ENCODE assay signal across 1 cellular context in the genomic region with DNA sequence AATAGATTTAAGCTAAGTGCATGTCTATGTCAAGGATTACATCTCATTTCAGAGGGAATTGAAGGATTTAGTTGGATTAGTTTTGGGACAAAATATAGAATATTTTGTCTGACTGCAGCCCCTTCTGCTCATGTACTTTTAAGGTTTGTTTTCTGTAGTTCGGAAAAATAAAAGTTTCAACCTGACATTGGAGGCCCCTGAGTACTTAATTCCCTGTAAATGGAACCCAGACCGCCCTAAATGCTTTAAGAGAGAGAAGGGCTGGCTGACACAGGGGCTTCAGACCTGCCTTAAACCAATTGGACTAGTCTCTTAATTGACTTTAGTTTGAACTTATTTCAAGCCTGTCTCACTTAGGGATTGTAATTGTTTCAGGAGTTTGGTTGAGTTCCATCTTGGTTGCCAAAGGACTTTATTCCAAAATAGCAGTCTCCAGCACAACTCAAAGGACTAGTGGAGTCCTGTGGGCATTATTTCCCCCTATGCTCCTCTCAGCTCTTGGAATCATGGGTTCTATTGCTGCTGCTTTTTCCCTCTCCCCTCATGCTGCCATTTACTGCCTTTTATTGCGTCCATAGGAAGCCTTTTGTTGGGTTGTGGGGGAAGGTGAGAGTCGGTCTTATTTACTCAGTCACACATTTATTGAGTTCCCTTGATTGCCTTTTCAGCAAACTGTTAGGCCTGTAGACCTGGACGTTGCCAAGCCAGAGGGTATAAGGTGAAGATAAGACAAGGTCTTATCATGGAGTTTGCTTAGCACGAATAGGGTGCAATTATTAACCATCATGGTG.
TF ChIP-seq lines count a peak whose summit lies in the region.

No MANE protein-coding gene starts in this region.

TF ChIP-seq in HEK293, 187 proteins besides CTCF, POLR2A, EP300 and RAD21 (continued from another document):
- TF ChIP-seq, protein P1, sequence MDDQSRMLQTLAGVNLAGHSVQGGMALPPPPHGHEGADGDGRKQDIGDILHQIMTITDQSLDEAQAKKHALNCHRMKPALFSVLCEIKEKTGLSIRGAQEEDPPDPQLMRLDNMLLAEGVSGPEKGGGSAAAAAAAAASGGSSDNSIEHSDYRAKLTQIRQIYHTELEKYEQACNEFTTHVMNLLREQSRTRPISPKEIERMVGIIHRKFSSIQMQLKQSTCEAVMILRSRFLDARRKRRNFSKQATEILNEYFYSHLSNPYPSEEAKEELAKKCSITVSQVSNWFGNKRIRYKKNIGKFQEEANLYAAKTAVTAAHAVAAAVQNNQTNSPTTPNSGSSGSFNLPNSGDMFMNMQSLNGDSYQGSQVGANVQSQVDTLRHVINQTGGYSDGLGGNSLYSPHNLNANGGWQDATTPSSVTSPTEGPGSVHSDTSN (CRISPR knock-in tag; IDR thresholded peaks at IDR 0.05), result no peak
- no peak for TF ChIP-seq ZFHX2 (tag by site-specific recombination; conservative IDR thresholded peaks at IDR 0.05)
- TF ChIP-seq, protein P2, sequence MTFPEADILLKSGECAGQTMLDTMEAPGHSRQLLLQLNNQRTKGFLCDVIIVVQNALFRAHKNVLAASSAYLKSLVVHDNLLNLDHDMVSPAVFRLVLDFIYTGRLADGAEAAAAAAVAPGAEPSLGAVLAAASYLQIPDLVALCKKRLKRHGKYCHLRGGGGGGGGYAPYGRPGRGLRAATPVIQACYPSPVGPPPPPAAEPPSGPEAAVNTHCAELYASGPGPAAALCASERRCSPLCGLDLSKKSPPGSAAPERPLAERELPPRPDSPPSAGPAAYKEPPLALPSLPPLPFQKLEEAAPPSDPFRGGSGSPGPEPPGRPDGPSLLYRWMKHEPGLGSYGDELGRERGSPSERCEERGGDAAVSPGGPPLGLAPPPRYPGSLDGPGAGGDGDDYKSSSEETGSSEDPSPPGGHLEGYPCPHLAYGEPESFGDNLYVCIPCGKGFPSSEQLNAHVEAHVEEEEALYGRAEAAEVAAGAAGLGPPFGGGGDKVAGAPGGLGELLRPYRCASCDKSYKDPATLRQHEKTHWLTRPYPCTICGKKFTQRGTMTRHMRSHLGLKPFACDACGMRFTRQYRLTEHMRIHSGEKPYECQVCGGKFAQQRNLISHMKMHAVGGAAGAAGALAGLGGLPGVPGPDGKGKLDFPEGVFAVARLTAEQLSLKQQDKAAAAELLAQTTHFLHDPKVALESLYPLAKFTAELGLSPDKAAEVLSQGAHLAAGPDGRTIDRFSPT (tag by site-specific recombination; IDR thresholded peaks at IDR 0.05), result no peak
- TF ChIP-seq ZNF600 (tag by site-specific recombination; IDR thresholded peaks at IDR 0.05), result peak; percentile 25; the same call in 1 of the 2 replicates
- TF ChIP-seq, protein P3, sequence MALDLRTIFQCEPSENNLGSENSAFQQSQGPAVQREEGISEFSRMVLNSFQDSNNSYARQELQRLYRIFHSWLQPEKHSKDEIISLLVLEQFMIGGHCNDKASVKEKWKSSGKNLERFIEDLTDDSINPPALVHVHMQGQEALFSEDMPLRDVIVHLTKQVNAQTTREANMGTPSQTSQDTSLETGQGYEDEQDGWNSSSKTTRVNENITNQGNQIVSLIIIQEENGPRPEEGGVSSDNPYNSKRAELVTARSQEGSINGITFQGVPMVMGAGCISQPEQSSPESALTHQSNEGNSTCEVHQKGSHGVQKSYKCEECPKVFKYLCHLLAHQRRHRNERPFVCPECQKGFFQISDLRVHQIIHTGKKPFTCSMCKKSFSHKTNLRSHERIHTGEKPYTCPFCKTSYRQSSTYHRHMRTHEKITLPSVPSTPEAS (tag by site-specific recombination; IDR thresholded peaks at IDR 0.05), result no peak
- no peak for TF ChIP-seq GFI1B (tag by site-specific recombination; IDR thresholded peaks at IDR 0.05)
- TF ChIP-seq ZNF146 (tag by site-specific recombination; IDR thresholded peaks at IDR 0.05), result no peak
- TF ChIP-seq ZNF423 (tag by site-specific recombination; IDR thresholded peaks at IDR 0.05), result no peak
- TF ChIP-seq HOXD13 (CRISPR knock-in tag; IDR thresholded peaks at IDR 0.05; ENCODE audit: borderline replicate concordance), result no peak
- TF ChIP-seq BCL6B (tag by site-specific recombination; IDR thresholded peaks at IDR 0.05), result no peak
- no peak for TF ChIP-seq ZNF223 (tag by site-specific recombination; IDR thresholded peaks at IDR 0.05)
- TF ChIP-seq ZNF654 (tag by site-specific recombination; IDR thresholded peaks at IDR 0.05; ENCODE audit: low read depth), result no peak
- TF ChIP-seq EGR2 (tag by site-specific recombination; IDR thresholded peaks at IDR 0.05; ENCODE audit: low read depth), result no peak
- TF ChIP-seq ZNF350 (tag by site-specific recombination; IDR thresholded peaks at IDR 0.05), result no peak
- TF ChIP-seq ZNF2 (tag by site-specific recombination; IDR thresholded peaks at IDR 0.05), result no peak
- no peak for TF ChIP-seq ZNF211 (tag by site-specific recombination; IDR thresholded peaks at IDR 0.05; ENCODE audit: low read depth)
- no peak for TF ChIP-seq ZNF416 (tag by site-specific recombination; IDR thresholded peaks at IDR 0.05)
- 0 out of 2 replicates have a peak, but pooled peaks have one; percentile 43 for TF ChIP-seq ZNF660 (tag by site-specific recombination; IDR thresholded peaks at IDR 0.05)
- TF ChIP-seq YY1 (tag by site-specific recombination; IDR thresholded peaks at IDR 0.05), result no peak
- TF ChIP-seq FEZF1 (tag by site-specific recombination; IDR thresholded peaks at IDR 0.05), result peak; percentile 99
- no peak for TF ChIP-seq GLIS2 (tag by site-specific recombination; IDR thresholded peaks at IDR 0.05)
- TF ChIP-seq, protein P4, sequence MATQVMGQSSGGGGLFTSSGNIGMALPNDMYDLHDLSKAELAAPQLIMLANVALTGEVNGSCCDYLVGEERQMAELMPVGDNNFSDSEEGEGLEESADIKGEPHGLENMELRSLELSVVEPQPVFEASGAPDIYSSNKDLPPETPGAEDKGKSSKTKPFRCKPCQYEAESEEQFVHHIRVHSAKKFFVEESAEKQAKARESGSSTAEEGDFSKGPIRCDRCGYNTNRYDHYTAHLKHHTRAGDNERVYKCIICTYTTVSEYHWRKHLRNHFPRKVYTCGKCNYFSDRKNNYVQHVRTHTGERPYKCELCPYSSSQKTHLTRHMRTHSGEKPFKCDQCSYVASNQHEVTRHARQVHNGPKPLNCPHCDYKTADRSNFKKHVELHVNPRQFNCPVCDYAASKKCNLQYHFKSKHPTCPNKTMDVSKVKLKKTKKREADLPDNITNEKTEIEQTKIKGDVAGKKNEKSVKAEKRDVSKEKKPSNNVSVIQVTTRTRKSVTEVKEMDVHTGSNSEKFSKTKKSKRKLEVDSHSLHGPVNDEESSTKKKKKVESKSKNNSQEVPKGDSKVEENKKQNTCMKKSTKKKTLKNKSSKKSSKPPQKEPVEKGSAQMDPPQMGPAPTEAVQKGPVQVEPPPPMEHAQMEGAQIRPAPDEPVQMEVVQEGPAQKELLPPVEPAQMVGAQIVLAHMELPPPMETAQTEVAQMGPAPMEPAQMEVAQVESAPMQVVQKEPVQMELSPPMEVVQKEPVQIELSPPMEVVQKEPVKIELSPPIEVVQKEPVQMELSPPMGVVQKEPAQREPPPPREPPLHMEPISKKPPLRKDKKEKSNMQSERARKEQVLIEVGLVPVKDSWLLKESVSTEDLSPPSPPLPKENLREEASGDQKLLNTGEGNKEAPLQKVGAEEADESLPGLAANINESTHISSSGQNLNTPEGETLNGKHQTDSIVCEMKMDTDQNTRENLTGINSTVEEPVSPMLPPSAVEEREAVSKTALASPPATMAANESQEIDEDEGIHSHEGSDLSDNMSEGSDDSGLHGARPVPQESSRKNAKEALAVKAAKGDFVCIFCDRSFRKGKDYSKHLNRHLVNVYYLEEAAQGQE (tag by site-specific recombination; IDR thresholded peaks at IDR 0.05), result no peak
- TF ChIP-seq, protein P5, sequence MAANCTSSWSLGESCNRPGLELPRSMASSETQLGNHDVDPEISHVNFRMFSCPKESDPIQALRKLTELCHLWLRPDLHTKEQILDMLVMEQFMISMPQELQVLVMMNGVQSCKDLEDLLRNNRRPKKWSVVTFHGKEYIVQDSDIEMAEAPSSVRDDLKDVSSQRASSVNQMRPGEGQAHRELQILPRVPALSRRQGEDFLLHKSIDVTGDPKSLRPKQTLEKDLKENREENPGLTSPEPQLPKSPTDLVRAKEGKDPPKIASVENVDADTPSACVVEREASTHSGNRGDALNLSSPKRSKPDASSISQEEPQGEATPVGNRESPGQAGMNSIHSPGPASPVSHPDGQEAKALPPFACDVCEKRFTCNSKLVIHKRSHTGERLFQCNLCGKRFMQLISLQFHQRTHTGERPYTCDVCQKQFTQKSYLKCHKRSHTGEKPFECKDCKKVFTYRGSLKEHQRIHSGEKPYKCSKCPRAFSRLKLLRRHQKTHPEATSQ (tag by site-specific recombination; IDR thresholded peaks at IDR 0.05), result no peak
- no peak for TF ChIP-seq ZNF514 (tag by site-specific recombination; IDR thresholded peaks at IDR 0.05)
- TF ChIP-seq ZNF221 (tag by site-specific recombination; IDR thresholded peaks at IDR 0.05; ENCODE audit: borderline replicate concordance), result no peak
- TF ChIP-seq MYNN (tag by site-specific recombination; IDR thresholded peaks at IDR 0.05; ENCODE audit: borderline replicate concordance), result peak; percentile 98
- TF ChIP-seq ZBTB17 (tag by site-specific recombination; IDR thresholded peaks at IDR 0.05), result no peak
- peak; percentile 42; the same call in 1 of the 2 replicates for TF ChIP-seq ZSCAN16 (tag by site-specific recombination; IDR thresholded peaks at IDR 0.05)
- no peak for TF ChIP-seq ZFP41 (tag by site-specific recombination; IDR thresholded peaks at IDR 0.05; ENCODE audit: borderline replicate concordance)
- TF ChIP-seq ZSCAN30 (tag by site-specific recombination; IDR thresholded peaks at IDR 0.05), result 0 out of 2 replicates have a peak, but pooled peaks have one; percentile 47
- TF ChIP-seq ZNF37A (tag by site-specific recombination; IDR thresholded peaks at IDR 0.05), result no peak
- no peak for TF ChIP-seq ZNF529 (tag by site-specific recombination; IDR thresholded peaks at IDR 0.05; ENCODE audit: insufficient replicate concordance)
- TF ChIP-seq SP3 (tag by site-specific recombination; IDR thresholded peaks at IDR 0.05), result no peak
- 0 out of 2 replicates have a peak, but pooled peaks have one; percentile 47 for TF ChIP-seq ZNF18 (tag by site-specific recombination; IDR thresholded peaks at IDR 0.05)
- TF ChIP-seq, protein P6, sequence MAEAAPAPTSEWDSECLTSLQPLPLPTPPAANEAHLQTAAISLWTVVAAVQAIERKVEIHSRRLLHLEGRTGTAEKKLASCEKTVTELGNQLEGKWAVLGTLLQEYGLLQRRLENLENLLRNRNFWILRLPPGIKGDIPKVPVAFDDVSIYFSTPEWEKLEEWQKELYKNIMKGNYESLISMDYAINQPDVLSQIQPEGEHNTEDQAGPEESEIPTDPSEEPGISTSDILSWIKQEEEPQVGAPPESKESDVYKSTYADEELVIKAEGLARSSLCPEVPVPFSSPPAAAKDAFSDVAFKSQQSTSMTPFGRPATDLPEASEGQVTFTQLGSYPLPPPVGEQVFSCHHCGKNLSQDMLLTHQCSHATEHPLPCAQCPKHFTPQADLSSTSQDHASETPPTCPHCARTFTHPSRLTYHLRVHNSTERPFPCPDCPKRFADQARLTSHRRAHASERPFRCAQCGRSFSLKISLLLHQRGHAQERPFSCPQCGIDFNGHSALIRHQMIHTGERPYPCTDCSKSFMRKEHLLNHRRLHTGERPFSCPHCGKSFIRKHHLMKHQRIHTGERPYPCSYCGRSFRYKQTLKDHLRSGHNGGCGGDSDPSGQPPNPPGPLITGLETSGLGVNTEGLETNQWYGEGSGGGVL (tag by site-specific recombination; IDR thresholded peaks at IDR 0.05), result 0 out of 2 replicates have a peak, but pooled peaks have one; percentile 36
- 0 out of 2 replicates have a peak, but pooled peaks have one; percentile 7 for TF ChIP-seq ZFP37 (tag by site-specific recombination; IDR thresholded peaks at IDR 0.05)
- 0 out of 2 replicates have a peak, but pooled peaks have one; percentile 45 for TF ChIP-seq PRDM10 (tag by site-specific recombination; IDR thresholded peaks at IDR 0.05)
